1 cellular context compared by ENCODE assay signal in genomic region chr14:91510171-91511013, GRCh38.
TF ChIP-seq lines count a peak whose summit lies in the region.

PPP4R3A (minus strand) TSS chr14:91510310; CDS start chr14:91509647, 663 bp downstream.

TF ChIP-seq in H1, 55 proteins besides CTCF, POLR2A, EP300 and RAD21 (continued from another document):
- no peak for TF ChIP-seq KDM1A (IDR thresholded peaks at IDR 0.05; ENCODE audit: borderline replicate concordance, low read length)
- TF ChIP-seq HDAC6 (IDR thresholded peaks at IDR 0.05; ENCODE audit: low read depth, low read length), result no peak
- TF ChIP-seq TAF7 (optimal IDR thresholded peaks at IDR 0.05; ENCODE audit: borderline replicate concordance, low read depth, low read length), result peak; percentile 93
- no peak for TF ChIP-seq JUN (IDR thresholded peaks at IDR 0.05; ENCODE audit: low read depth, low read length)
- TF ChIP-seq NANOG (IDR thresholded peaks at IDR 0.05; ENCODE audit: insufficient read depth, low read depth, low read length, poor library complexity, severe bottlenecking), result no peak
- TF ChIP-seq SIN3A (conservative IDR thresholded peaks at IDR 0.05 in 1 of 2, IDR thresholded peaks at IDR 0.05 in 1 of 2; ENCODE audit: low read depth in 1 of 2, low read length in 2 of 2), result peak; percentile 83 to 92; a peak in 3 of 4 replicates
- no peak for TF ChIP-seq EGR1 (IDR thresholded peaks at IDR 0.05; ENCODE audit: borderline replicate concordance, low read depth, low read length)
- peak; percentile 95 for TF ChIP-seq ASH2L (IDR thresholded peaks at IDR 0.05; ENCODE audit: low read length)
- TF ChIP-seq RXRA (IDR thresholded peaks at IDR 0.05; ENCODE audit: insufficient read depth, low read depth, low read length), result no peak
- TF ChIP-seq CBX5 (IDR thresholded peaks at IDR 0.05; ENCODE audit: low read depth, low read length), result no peak
- no peak for TF ChIP-seq SUZ12 (IDR thresholded peaks at IDR 0.05; ENCODE audit: low read length)
- peak; percentile 98 for TF ChIP-seq POLR2AphosphoS5 (IDR thresholded peaks at IDR 0.05; ENCODE audit: low read depth, low read length)
- TF ChIP-seq BACH1 (IDR thresholded peaks at IDR 0.05; ENCODE audit: low read length), result no peak
- peak; percentile 74; the same call in 1 of the 2 replicates for TF ChIP-seq SP4 (IDR thresholded peaks at IDR 0.05; ENCODE audit: low read length)
- no peak for TF ChIP-seq ZNF274 (IDR thresholded peaks at IDR 0.05; ENCODE audit: borderline replicate concordance, extremely low read depth, low read length)
- no peak for TF ChIP-seq FOSL1 (IDR thresholded peaks at IDR 0.05; ENCODE audit: insufficient read depth, low read depth, low read length)
- TF ChIP-seq YY1 (IDR thresholded peaks at IDR 0.05; ENCODE audit: low read depth, low read length), result peak; percentile 95
- peak; percentile 93 for TF ChIP-seq TBP (IDR thresholded peaks at IDR 0.05; ENCODE audit: low read depth, low read length)
- no peak for TF ChIP-seq GTF2F1 (IDR thresholded peaks at IDR 0.05; ENCODE audit: borderline replicate concordance, low read depth, low read length)
- TF ChIP-seq ATF3 (IDR thresholded peaks at IDR 0.05; ENCODE audit: insufficient read depth, low read depth, low read length), result peak; percentile 83
- peak; percentile 93 for TF ChIP-seq PHF8 (conservative IDR thresholded peaks at IDR 0.05; ENCODE audit: low read depth, low read length)
- peak; percentile 99 for TF ChIP-seq CREB1 (IDR thresholded peaks at IDR 0.05)
- no peak for TF ChIP-seq MAFK (IDR thresholded peaks at IDR 0.05; ENCODE audit: low read depth, low read length)
- peak; percentile 95 for TF ChIP-seq TAF1 (IDR thresholded peaks at IDR 0.05; ENCODE audit: low read depth, low read length)
- TF ChIP-seq E2F6 (IDR thresholded peaks at IDR 0.05), result peak; percentile 65
- no peak for TF ChIP-seq CHD7 (IDR thresholded peaks at IDR 0.05; ENCODE audit: insufficient replicate concordance, low read length)
- TF ChIP-seq POU5F1 (IDR thresholded peaks at IDR 0.05; ENCODE audit: low read depth, low read length), result no peak
- TF ChIP-seq USF2 (IDR thresholded peaks at IDR 0.05; ENCODE audit: low read length), result no peak
- no peak for TF ChIP-seq CBX8 (IDR thresholded peaks at IDR 0.05; ENCODE audit: borderline replicate concordance, low read depth, low read length)
- TF ChIP-seq HDAC2 (IDR thresholded peaks at IDR 0.05; ENCODE audit: borderline replicate concordance in 1 of 2, low read depth in 2 of 2, low read length in 2 of 2), result peak in 1 of 2 experiments; percentile 78; a peak in 1 of 4 replicates
- TF ChIP-seq SRF (IDR thresholded peaks at IDR 0.05; ENCODE audit: low read depth, low read length), result peak; percentile 71
- TF ChIP-seq BCL11A (IDR thresholded peaks at IDR 0.05; ENCODE audit: low read depth in 2 of 2, low read length in 2 of 2), result no peak
- TF ChIP-seq SIX5 (IDR thresholded peaks at IDR 0.05; ENCODE audit: low read depth, low read length), result no peak
- peak; percentile 66; the same call in 1 of the 2 replicates for TF ChIP-seq KDM5A (IDR thresholded peaks at IDR 0.05; ENCODE audit: low read length)
- TF ChIP-seq TCF12 (IDR thresholded peaks at IDR 0.05; ENCODE audit: low read depth, low read length), result no peak
- no peak for TF ChIP-seq GABPA (IDR thresholded peaks at IDR 0.05; ENCODE audit: borderline replicate concordance, insufficient read depth, low read length)
- no peak for TF ChIP-seq JUND (IDR thresholded peaks at IDR 0.05; ENCODE audit: low read length)
- no peak for TF ChIP-seq ATF2 (IDR thresholded peaks at IDR 0.05; ENCODE audit: low read length)
- TF ChIP-seq SIRT6 (IDR thresholded peaks at IDR 0.05; ENCODE audit: low read length), result no peak
- no peak for TF ChIP-seq CEBPB (IDR thresholded peaks at IDR 0.05; ENCODE audit: low read depth, low read length)
- TF ChIP-seq BRCA1 (IDR thresholded peaks at IDR 0.05; ENCODE audit: low read depth, low read length), result no peak
- TF ChIP-seq CHD1 (IDR thresholded peaks at IDR 0.05; ENCODE audit: low read depth, low read length), result no peak; the same call in 1 of the 2 replicates
- peak; percentile 99 for TF ChIP-seq KDM4A (IDR thresholded peaks at IDR 0.05; ENCODE audit: low read depth, low read length, severe bottlenecking)
- no peak for TF ChIP-seq NRF1 (IDR thresholded peaks at IDR 0.05; ENCODE audit: low read depth, low read length)
- TF ChIP-seq SP2 (IDR thresholded peaks at IDR 0.05; ENCODE audit: low read length), result no peak
